10 cellular contexts compared by ENCODE assay signal in the genomic region with DNA sequence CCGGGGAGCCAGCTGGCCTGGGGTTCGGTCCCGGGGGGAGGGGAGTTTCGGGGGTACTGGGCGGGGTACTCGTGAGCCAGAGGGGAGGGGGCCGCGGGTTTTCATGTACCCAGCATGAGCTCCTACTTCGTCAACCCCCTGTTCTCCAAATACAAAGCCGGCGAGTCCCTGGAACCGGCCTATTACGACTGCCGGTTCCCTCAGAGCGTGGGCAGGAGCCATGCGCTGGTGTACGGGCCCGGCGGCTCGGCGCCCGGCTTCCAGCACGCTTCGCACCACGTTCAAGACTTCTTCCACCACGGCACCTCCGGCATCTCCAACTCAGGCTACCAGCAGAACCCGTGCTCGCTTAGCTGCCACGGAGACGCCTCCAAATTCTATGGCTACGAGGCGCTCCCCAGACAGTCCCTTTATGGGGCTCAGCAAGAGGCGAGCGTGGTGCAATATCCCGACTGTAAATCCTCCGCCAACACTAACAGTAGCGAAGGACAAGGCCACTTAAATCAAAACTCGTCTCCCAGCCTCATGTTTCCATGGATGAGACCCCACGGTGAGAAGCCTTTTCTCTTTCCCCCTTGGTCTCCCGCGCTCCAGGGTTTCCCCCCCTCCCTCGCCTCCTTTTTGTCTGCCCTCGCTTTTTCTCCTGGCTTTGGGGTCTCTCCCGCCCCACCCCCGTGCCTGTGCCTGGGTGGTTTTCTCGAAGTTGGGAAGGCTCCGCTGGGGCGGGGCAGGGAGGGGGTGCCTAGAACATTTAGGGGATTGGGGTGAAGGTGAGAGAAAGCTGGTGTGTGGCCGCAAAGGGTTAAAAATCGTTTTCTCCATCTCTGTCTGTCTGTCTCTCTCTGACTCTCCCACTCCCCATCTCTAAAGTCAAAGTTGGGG. TPM values are rescaled to one million over a fixed set of nuclear protein-coding genes. Genes with fewer than 3 reads are reported as not detected.
A peak's percentile ranks its signal among the peaks of the same experiment; 100 is the strongest.
DNase-seq lines count a peak whose midpoint lies in the region; ATAC-seq and TF ChIP-seq lines count a peak whose summit lies in the region.
"Had no signal": no experiment of that assay in that cellular context is flagged by ENCODE, and none has a peak within 500 bp of the region (broad histone marks: within the 10 kb centered on the region; RNA-seq: fewer than 3 reads in every experiment).

No MANE protein-coding gene starts in this region.

- intact Hi-C loops in activated CD8-positive, alpha-beta T cell treated with anti-CD3 and anti-CD28 coated beads for 36 hours (cut with micrococcal nuclease) = loop anchor here (5.0 kb wide), 1 partner anchor 183 kb away; no protein-coding TSS in a partner anchor
- intact Hi-C loops in activated CD4-positive, alpha-beta T cell treated with anti-CD3 and anti-CD28 coated beads, Interleukin-2, amount 10 ng/mL, durations not matched to agents 24 days and 14 days (cut with micrococcal nuclease) = loop anchor here (5.0 to 10.0 kb wide), 2 partner anchors 37 to 355 kb away; a partner anchor contains a TSS

- no peak for TF ChIP-seq CTCF in activated CD8-positive, alpha-beta T cell treated with anti-CD3 and anti-CD28 coated beads for 36 hours (IDR thresholded peaks at IDR 0.05)

- 4% methylated on average over 51 of the region's 51 CpGs for WGBS in thymus

- peak overlapping the region; percentile 19 for H3K4me3 ChIP-seq in thymus (ENCODE audit: low read length)

- peaks cover 82% of the 10 kb centered on the region for H3K27me3 ChIP-seq in thymus (ENCODE audit: control insufficient read depth, insufficient read depth)

- H3K4me1 ChIP-seq in thymus (ENCODE audit: control insufficient read depth, insufficient read depth, low read length) = peaks cover 3% of the 10 kb centered on the region

- peak; percentile 49 for ATAC-seq in activated CD8-positive, alpha-beta T cell treated with anti-CD3 and anti-CD28 coated beads for 36 hours
- no peak for ATAC-seq in activated CD8-positive, alpha-beta T cell treated with anti-CD3 and anti-CD28 coated beads, Interleukin-2, amount 10 ng/mL, durations not matched to agents 7 days and 5 days
- no peak for ATAC-seq in HG03097 (IDR thresholded peaks at IDR 0.05; ENCODE audit: low FRiP score, unreplicated experiment)

- H3K27ac Mint-ChIP-seq in activated CD8-positive, alpha-beta T cell treated with anti-CD3 and anti-CD28 coated beads for 36 hours = no peak overlapping the region
- H3K27ac Mint-ChIP-seq in activated CD8-positive, alpha-beta T cell treated with anti-CD3 and anti-CD28 coated beads, Interleukin-2, amount 10 ng/mL, durations not matched to agents 7 days and 5 days = no peak overlapping the region
- no peak overlapping the region for H3K27ac Mint-ChIP-seq in activated CD4-positive, alpha-beta T cell treated with anti-CD3 and anti-CD28 coated beads, Interleukin-2, amount 10 ng/mL, durations not matched to agents 24 days and 14 days

- no peaks in the 10 kb centered on the region for H3K9me3 Mint-ChIP-seq in activated CD8-positive, alpha-beta T cell treated with anti-CD3 and anti-CD28 coated beads for 36 hours
- no peaks in the 10 kb centered on the region for H3K9me3 Mint-ChIP-seq in activated CD8-positive, alpha-beta T cell treated with anti-CD3 and anti-CD28 coated beads, Interleukin-2, amount 10 ng/mL, durations not matched to agents 7 days and 5 days (ENCODE audit: insufficient read depth)
- H3K9me3 Mint-ChIP-seq in activated CD4-positive, alpha-beta T cell treated with anti-CD3 and anti-CD28 coated beads, Interleukin-2, amount 10 ng/mL, durations not matched to agents 24 days and 14 days = no peaks in the 10 kb centered on the region

- H3K4me3 Mint-ChIP-seq in activated CD8-positive, alpha-beta T cell treated with anti-CD3 and anti-CD28 coated beads for 36 hours = peak overlapping the region; percentile 26
- H3K4me3 Mint-ChIP-seq in activated CD8-positive, alpha-beta T cell treated with anti-CD3 and anti-CD28 coated beads, Interleukin-2, amount 10 ng/mL, durations not matched to agents 7 days and 5 days = no peak overlapping the region
- peak overlapping the region; percentile 32 for H3K4me3 Mint-ChIP-seq in activated CD4-positive, alpha-beta T cell treated with anti-CD3 and anti-CD28 coated beads, Interleukin-2, amount 10 ng/mL, durations not matched to agents 24 days and 14 days

- CTCF ChIA-PET in activated CD8-positive, alpha-beta T cell treated with anti-CD3 and anti-CD28 coated beads for 36 hours (lab: Charles Lee) = interaction anchor here (0.7 to 6.5 kb wide), 15 partner anchors 8 to 205 kb away, joined by 3 to 94 read pairs (median 7); a partner anchor contains a TSS
- CTCF ChIA-PET in activated CD8-positive, alpha-beta T cell treated with anti-CD3 and anti-CD28 coated beads, Interleukin-2, amount 10 ng/mL, durations not matched to agents 7 days and 5 days (lab: Charles Lee) = interaction anchor here (0.8 to 7.0 kb wide), 8 partner anchors 8 to 199 kb away, joined by 3 to 91 read pairs (median 8); a partner anchor contains a TSS

- no peaks in the 10 kb centered on the region for H3K36me3 ChIP-seq in thymus (ENCODE audit: control insufficient read depth, insufficient read depth)
- H3K36me3 ChIP-seq: right atrium auricular region had no signal

- no peak overlapping the region for H3K27ac ChIP-seq in thymus (ENCODE audit: low read depth)
- H3K27ac ChIP-seq: dorsolateral prefrontal cortex, right atrium auricular region had no signal

- DNase-seq in activated CD8-positive, alpha-beta T cell treated with anti-CD3 and anti-CD28 coated beads for 36 hours = peak; percentile 59
- no peak for DNase-seq in activated CD8-positive, alpha-beta T cell treated with anti-CD3 and anti-CD28 coated beads, Interleukin-2, amount 10 ng/mL, durations not matched to agents 7 days and 5 days
- peak; percentile 74 for DNase-seq in activated CD4-positive, alpha-beta T cell treated with anti-CD3 and anti-CD28 coated beads, Interleukin-2, amount 10 ng/mL, durations not matched to agents 24 days and 14 days
- DNase-seq in iris pigment epithelial cell (ENCODE audit: low read depth) = peak; percentile 17
- DNase-seq in middle frontal gyrus (ENCODE audit: extremely low spot score, low spot score) = no peak
- no peak for DNase-seq in activated CD8-positive, alpha-beta memory T cell treated with anti-CD3 and anti-CD28 coated beads for 24 hours
- DNase-seq: dorsolateral prefrontal cortex had no signal

- no peaks in the 10 kb centered on the region for H3K36me3 Mint-ChIP-seq in activated CD8-positive, alpha-beta T cell treated with anti-CD3 and anti-CD28 coated beads for 36 hours (ENCODE audit: low read depth)
- H3K36me3 Mint-ChIP-seq in activated CD8-positive, alpha-beta T cell treated with anti-CD3 and anti-CD28 coated beads, Interleukin-2, amount 10 ng/mL, durations not matched to agents 7 days and 5 days (ENCODE audit: low read depth) = no peaks in the 10 kb centered on the region
- H3K36me3 Mint-ChIP-seq in activated CD4-positive, alpha-beta T cell treated with anti-CD3 and anti-CD28 coated beads, Interleukin-2, amount 10 ng/mL, durations not matched to agents 24 days and 14 days (ENCODE audit: low read depth) = no peaks in the 10 kb centered on the region

- no peaks in the 10 kb centered on the region for H3K9me3 ChIP-seq in thymus (ENCODE audit: control insufficient read depth)
- H3K9me3 ChIP-seq: right atrium auricular region had no signal

- peaks cover 28% of the 10 kb centered on the region for H3K4me1 Mint-ChIP-seq in activated CD8-positive, alpha-beta T cell treated with anti-CD3 and anti-CD28 coated beads for 36 hours (ENCODE audit: low read depth)
- H3K4me1 Mint-ChIP-seq in activated CD8-positive, alpha-beta T cell treated with anti-CD3 and anti-CD28 coated beads, Interleukin-2, amount 10 ng/mL, durations not matched to agents 7 days and 5 days (ENCODE audit: low read depth) = peaks cover 20% of the 10 kb centered on the region
- peaks cover 27% of the 10 kb centered on the region for H3K4me1 Mint-ChIP-seq in activated CD4-positive, alpha-beta T cell treated with anti-CD3 and anti-CD28 coated beads, Interleukin-2, amount 10 ng/mL, durations not matched to agents 24 days and 14 days

- peaks cover 85% of the 10 kb centered on the region for H3K27me3 Mint-ChIP-seq in activated CD8-positive, alpha-beta T cell treated with anti-CD3 and anti-CD28 coated beads for 36 hours
- peaks cover 92% of the 10 kb centered on the region for H3K27me3 Mint-ChIP-seq in activated CD8-positive, alpha-beta T cell treated with anti-CD3 and anti-CD28 coated beads, Interleukin-2, amount 10 ng/mL, durations not matched to agents 7 days and 5 days (ENCODE audit: low read depth)
- H3K27me3 Mint-ChIP-seq in activated CD4-positive, alpha-beta T cell treated with anti-CD3 and anti-CD28 coated beads, Interleukin-2, amount 10 ng/mL, durations not matched to agents 24 days and 14 days = peaks cover 93% of the 10 kb centered on the region

- POLR2A ChIA-PET in activated CD8-positive, alpha-beta T cell treated with anti-CD3 and anti-CD28 coated beads for 36 hours (lab: Charles Lee) = interaction anchor here (0.7 to 2.2 kb wide), 6 partner anchors 8 to 263 kb away, joined by 3 to 6 read pairs (median 4); a partner anchor contains a TSS
- POLR2A ChIA-PET in activated CD8-positive, alpha-beta T cell treated with anti-CD3 and anti-CD28 coated beads, Interleukin-2, amount 10 ng/mL, durations not matched to agents 7 days and 5 days (lab: Charles Lee) = interaction anchor here (0.7 kb wide), 1 partner anchor 22 kb away, joined by 3 read pairs; no protein-coding TSS in a partner anchor

RNA-seq across cellular contexts. Expression of a gene that starts 0.6 kb away (rescaled TPM):
- not detected for total RNA-seq in activated CD8-positive, alpha-beta T cell treated with anti-CD3 and anti-CD28 coated beads for 36 hours
- not detected for total RNA-seq in activated CD8-positive, alpha-beta T cell treated with anti-CD3 and anti-CD28 coated beads, Interleukin-2, amount 10 ng/mL, durations not matched to agents 7 days and 5 days
- total RNA-seq in activated CD4-positive, alpha-beta T cell treated with anti-CD3 and anti-CD28 coated beads, Interleukin-2, amount 10 ng/mL, durations not matched to agents 24 days and 14 days = not detected in 2 replicates
- polyA plus RNA-seq in thymus = 0.21 TPM
- total RNA-seq: dorsolateral prefrontal cortex, right atrium auricular region had no signal

RNA-seq across cellular contexts. Expression of a gene that starts 9.5 kb away (rescaled TPM):
- total RNA-seq in activated CD8-positive, alpha-beta T cell treated with anti-CD3 and anti-CD28 coated beads for 36 hours = not detected
- not detected for total RNA-seq in activated CD8-positive, alpha-beta T cell treated with anti-CD3 and anti-CD28 coated beads, Interleukin-2, amount 10 ng/mL, durations not matched to agents 7 days and 5 days
- not detected in 2 replicates for total RNA-seq in activated CD4-positive, alpha-beta T cell treated with anti-CD3 and anti-CD28 coated beads, Interleukin-2, amount 10 ng/mL, durations not matched to agents 24 days and 14 days
- 0.43 TPM for polyA plus RNA-seq in thymus
- total RNA-seq: dorsolateral prefrontal cortex, right atrium auricular region had no signal

RNA-seq across cellular contexts. Expression of a gene that starts 18.8 kb away (rescaled TPM):
- not detected for total RNA-seq in activated CD8-positive, alpha-beta T cell treated with anti-CD3 and anti-CD28 coated beads for 36 hours
- total RNA-seq in activated CD8-positive, alpha-beta T cell treated with anti-CD3 and anti-CD28 coated beads, Interleukin-2, amount 10 ng/mL, durations not matched to agents 7 days and 5 days = not detected
- not detected in 2 replicates for total RNA-seq in activated CD4-positive, alpha-beta T cell treated with anti-CD3 and anti-CD28 coated beads, Interleukin-2, amount 10 ng/mL, durations not matched to agents 24 days and 14 days
- 0.43 TPM for polyA plus RNA-seq in thymus
- total RNA-seq: dorsolateral prefrontal cortex, right atrium auricular region had no signal

RNA-seq across cellular contexts. Expression of a gene that starts 23.4 kb away (rescaled TPM):
- total RNA-seq in activated CD8-positive, alpha-beta T cell treated with anti-CD3 and anti-CD28 coated beads for 36 hours = not detected
- not detected for total RNA-seq in activated CD8-positive, alpha-beta T cell treated with anti-CD3 and anti-CD28 coated beads, Interleukin-2, amount 10 ng/mL, durations not matched to agents 7 days and 5 days
- not detected in 2 replicates for total RNA-seq in activated CD4-positive, alpha-beta T cell treated with anti-CD3 and anti-CD28 coated beads, Interleukin-2, amount 10 ng/mL, durations not matched to agents 24 days and 14 days
- not detected for polyA plus RNA-seq in thymus
- total RNA-seq: dorsolateral prefrontal cortex had no signal

RNA-seq across cellular contexts. Expression of a gene that starts 24.5 kb away (rescaled TPM):
- total RNA-seq in activated CD8-positive, alpha-beta T cell treated with anti-CD3 and anti-CD28 coated beads for 36 hours = not detected
- total RNA-seq in activated CD8-positive, alpha-beta T cell treated with anti-CD3 and anti-CD28 coated beads, Interleukin-2, amount 10 ng/mL, durations not matched to agents 7 days and 5 days = not detected
- not detected in 2 replicates for total RNA-seq in activated CD4-positive, alpha-beta T cell treated with anti-CD3 and anti-CD28 coated beads, Interleukin-2, amount 10 ng/mL, durations not matched to agents 24 days and 14 days
- polyA plus RNA-seq in thymus = 0.14 TPM
- total RNA-seq: right atrium auricular region had no signal

Comparison
In these comparisons a context has a peak if more than half of its experiments do, and no peak if none do; other contexts are left out.
1. DNase-seq: peak in activated CD8-positive, alpha-beta T cell treated with anti-CD3 and anti-CD28 coated beads for 36 hours (single experiment), activated CD4-positive, alpha-beta T cell treated with anti-CD3 and anti-CD28 coated beads, Interleukin-2, amount 10 ng/mL, durations not matched to agents 24 days and 14 days (single experiment) and iris pigment epithelial cell (single experiment); none in activated CD8-positive, alpha-beta T cell treated with anti-CD3 and anti-CD28 coated beads, Interleukin-2, amount 10 ng/mL, durations not matched to agents 7 days and 5 days (single experiment), middle frontal gyrus (single experiment) and activated CD8-positive, alpha-beta memory T cell treated with anti-CD3 and anti-CD28 coated beads for 24 hours (single experiment).